Comparison of ENCODE assay signal across 11 cellular contexts in genomic region chr13:106480511-106480910, GRCh38.
"Had no signal": no experiment of that assay in that cellular context is flagged by ENCODE, and none has a peak within 500 bp of the region (broad histone marks: within the 10 kb centered on the region; RNA-seq: fewer than 3 reads in every experiment).

No MANE protein-coding gene starts in this region.

- H3K9me3 ChIP-seq: neutrophil had no signal

- H3K36me3 Mint-ChIP-seq: activated naive CD8-positive, alpha-beta T cell treated with anti-CD3 and anti-CD28 coated beads for 36 hours had no signal

- ATAC-seq: T-helper 17 cell had no signal

- H3K4me3 Mint-ChIP-seq: activated naive CD8-positive, alpha-beta T cell treated with anti-CD3 and anti-CD28 coated beads for 36 hours; stimulated activated naive CD8-positive, alpha-beta T cell treated with anti-CD3 and anti-CD28 coated beads, Interleukin-15, Interleukin-2, amounts not matched to agents 100 ng/mL and 50 ng/mL, for 24 hours; T-helper 17 cell had no signal

- H3K27me3 ChIP-seq: dorsolateral prefrontal cortex, heart left ventricle had no signal

- H3K4me3 ChIP-seq: dorsolateral prefrontal cortex, heart left ventricle, smooth muscle cell had no signal

- H3K36me3 ChIP-seq: heart left ventricle, neutrophil had no signal

- DNase-seq: activated CD4-positive, alpha-beta T cell treated with anti-CD3 and anti-CD28 coated beads, Interleukin-2, amount 50 U/mL, for 1 hour; activated CD8-positive, alpha-beta memory T cell treated with anti-CD3 and anti-CD28 coated beads for 24 hours; activated naive CD8-positive, alpha-beta T cell treated with anti-CD3 and anti-CD28 coated beads for 36 hours; dorsolateral prefrontal cortex; foreskin melanocyte; right cardiac atrium; T-helper 17 cell had no signal

- H3K4me1 Mint-ChIP-seq: T-helper 17 cell had no signal

- H3K27ac Mint-ChIP-seq: activated naive CD8-positive, alpha-beta T cell treated with anti-CD3 and anti-CD28 coated beads for 36 hours; stimulated activated naive CD8-positive, alpha-beta T cell treated with anti-CD3 and anti-CD28 coated beads, Interleukin-15, Interleukin-2, amounts not matched to agents 100 ng/mL and 50 ng/mL, for 24 hours; T-helper 17 cell had no signal

- H3K27ac ChIP-seq: neutrophil had no signal
